ENCODE assay signal across 1 cellular context in the genomic region with DNA sequence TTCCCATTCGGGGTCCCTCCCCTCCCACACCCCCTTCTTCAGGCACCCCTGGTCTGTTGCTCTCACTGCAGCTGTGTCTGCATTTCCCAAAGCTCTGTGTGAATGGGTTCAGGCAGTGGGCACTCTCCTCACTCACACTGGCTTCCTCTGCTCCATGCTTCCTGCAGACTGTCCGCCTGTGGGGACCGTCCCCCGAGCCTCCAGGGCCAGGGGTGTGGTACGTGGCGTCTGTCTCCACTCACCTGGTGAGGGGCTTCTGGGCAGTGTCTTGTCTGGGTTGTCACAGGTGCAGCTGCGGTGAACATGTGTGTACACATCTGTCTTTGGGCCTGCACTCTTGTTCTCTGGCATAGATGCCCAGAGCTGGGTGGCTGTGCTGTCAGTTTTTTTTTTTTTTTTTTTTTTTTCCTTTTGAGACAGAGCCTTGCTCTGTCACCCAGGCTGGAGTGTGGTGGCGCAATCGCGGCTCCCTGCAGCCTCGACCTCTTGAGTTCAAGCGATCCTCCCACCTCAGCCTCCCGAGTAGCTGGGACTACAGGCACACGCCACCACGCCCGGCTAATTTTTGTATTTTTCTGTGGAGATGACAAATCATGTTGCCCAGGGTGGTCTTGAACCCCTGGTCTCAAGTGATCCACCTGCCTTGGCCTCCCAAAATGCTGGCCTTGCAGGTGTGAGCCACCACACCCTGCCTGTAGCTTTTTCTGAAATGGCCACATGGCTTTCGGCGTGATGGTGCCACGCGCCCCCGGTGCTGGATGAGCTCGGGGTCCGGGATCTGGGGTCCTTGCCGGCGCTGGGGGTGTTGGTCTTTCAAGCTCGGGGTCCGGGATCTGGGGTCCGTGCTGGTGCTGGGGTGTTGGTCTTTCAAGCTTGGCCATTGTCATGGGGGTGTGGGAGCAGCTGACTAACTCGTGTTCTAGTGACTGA.
TF ChIP-seq lines count a peak whose summit lies in the region.

No MANE protein-coding gene starts in this region.

TF ChIP-seq in HepG2, 621 proteins besides CTCF, POLR2A, EP300 and RAD21 (continued from another document):
- TF ChIP-seq, protein P1, sequence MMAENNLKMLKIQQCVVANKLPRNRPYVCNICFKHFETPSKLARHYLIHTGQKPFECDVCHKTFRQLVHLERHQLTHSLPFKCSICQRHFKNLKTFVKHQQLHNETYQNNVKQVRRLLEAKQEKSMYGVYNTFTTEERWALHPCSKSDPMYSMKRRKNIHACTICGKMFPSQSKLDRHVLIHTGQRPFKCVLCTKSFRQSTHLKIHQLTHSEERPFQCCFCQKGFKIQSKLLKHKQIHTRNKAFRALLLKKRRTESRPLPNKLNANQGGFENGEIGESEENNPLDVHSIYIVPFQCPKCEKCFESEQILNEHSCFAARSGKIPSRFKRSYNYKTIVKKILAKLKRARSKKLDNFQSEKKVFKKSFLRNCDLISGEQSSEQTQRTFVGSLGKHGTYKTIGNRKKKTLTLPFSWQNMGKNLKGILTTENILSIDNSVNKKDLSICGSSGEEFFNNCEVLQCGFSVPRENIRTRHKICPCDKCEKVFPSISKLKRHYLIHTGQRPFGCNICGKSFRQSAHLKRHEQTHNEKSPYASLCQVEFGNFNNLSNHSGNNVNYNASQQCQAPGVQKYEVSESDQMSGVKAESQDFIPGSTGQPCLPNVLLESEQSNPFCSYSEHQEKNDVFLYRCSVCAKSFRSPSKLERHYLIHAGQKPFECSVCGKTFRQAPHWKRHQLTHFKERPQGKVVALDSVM (CRISPR knock-in tag; IDR thresholded peaks at IDR 0.05): peak; percentile 71; the same call in 1 of the 2 replicates
- TF ChIP-seq MIER2 (CRISPR knock-in tag; IDR thresholded peaks at IDR 0.05): no peak
- peak; percentile 70; the same call in 1 of the 2 replicates for TF ChIP-seq ZBTB33 (CRISPR knock-in tag; IDR thresholded peaks at IDR 0.05)
